ENCODE assay signal across 28 cellular contexts in the genomic region with DNA sequence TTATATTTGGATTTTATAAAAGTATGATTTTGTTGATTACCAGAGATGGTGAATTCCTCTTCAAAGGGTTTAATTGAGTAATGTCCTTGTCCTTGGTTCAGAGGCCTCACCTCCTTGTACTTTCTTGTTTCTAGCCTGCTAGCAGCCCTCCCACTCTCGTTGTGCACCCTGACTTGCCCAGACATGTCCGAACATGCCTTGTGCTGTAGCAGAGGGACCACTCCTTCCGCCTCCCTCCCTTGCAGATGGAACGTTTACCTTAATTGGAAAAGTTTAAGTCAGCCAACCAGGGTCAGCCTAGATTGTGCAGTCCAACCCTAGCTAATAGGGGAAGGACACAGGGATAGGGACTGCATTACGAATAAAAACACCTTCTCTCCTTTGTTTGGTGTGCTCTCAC.
DNase-seq lines count a peak whose midpoint lies in the region; ATAC-seq, FAIRE-seq and TF ChIP-seq lines count a peak whose summit lies in the region.
"Had no signal": no experiment of that assay in that cellular context is flagged by ENCODE, and none has a peak within 500 bp of the region (broad histone marks: within the 10 kb centered on the region; RNA-seq: fewer than 3 reads in every experiment).

No MANE protein-coding gene starts in this region.

- H3K4me1 ChIP-seq in A549 (no peaks in the 10 kb centered on the region), foreskin keratinocyte (no peaks in the 10 kb centered on the region), sigmoid colon (no peaks in the 10 kb centered on the region)

- WGBS in A549 (ENCODE audit: missing lambda C conversion rate), result 17% methylated on average over 5 of the region's 5 CpGs
- 72 to 81% methylated on average over 5 of the region's 5 CpGs for WGBS in sigmoid colon, 2 donors

- ATAC-seq in A549 (no peak), foreskin keratinocyte (no peak)
- ATAC-seq: activated T-cell treated with anti-CD3 and anti-CD28 coated beads, Interleukin-2, amount 50 U/mL, for 72 hours; stimulated activated naive B cell treated with anti-CD40 and anti-IgM and Interleukin-4, amounts not matched to agents 10 μg/mL and 1 μg/mL and 100 μg/mL, for 72 hours; T-helper 17 cell had no signal

- H3K27me3 ChIP-seq in foreskin keratinocyte, result no peaks in the 10 kb centered on the region
- no peaks in the 10 kb centered on the region for H3K27me3 ChIP-seq in sigmoid colon
- H3K27me3 ChIP-seq: dorsolateral prefrontal cortex, MG63 had no signal

- no peak overlapping the region for H3K4me3 ChIP-seq in A549
- H3K4me3 ChIP-seq in sigmoid colon, result no peak overlapping the region
- H3K4me3 ChIP-seq: dorsolateral prefrontal cortex, MG63 had no signal

- TF ChIP-seq CTCF in A549 (IDR thresholded peaks at IDR 0.05) (no peak), foreskin keratinocyte (conservative IDR thresholded peaks at IDR 0.05) (no peak), sigmoid colon (IDR thresholded peaks at IDR 0.05) (no peak), GM13976 (IDR thresholded peaks at IDR 0.05; ENCODE audit: borderline replicate concordance, control extremely low read depth, extremely low read depth, insufficient read depth, missing control alignments) (no peak)

- TF ChIP-seq EP300 in A549 (IDR thresholded peaks at IDR 0.05), result no peak
- no peak for TF ChIP-seq EP300 in sigmoid colon (IDR thresholded peaks at IDR 0.05)

- FAIRE-seq in A549 (lab: Jason Lieb, UNC), result no peak
- FAIRE-seq: astrocyte, GM12892 had no signal

- intact Hi-C loops in sigmoid colon (cut with DNase I), result no loop called here

- TF ChIP-seq POLR2A in A549 (IDR thresholded peaks at IDR 0.05; ENCODE audit: low read length) (no peak), sigmoid colon (IDR thresholded peaks at IDR 0.05) (no peak)

- H3K9me3 ChIP-seq in A549 (0 out of 3 replicates have a peak, but pooled peaks cover 2% of the 10 kb centered on the region), sigmoid colon (peaks cover 0 to 2% (median 0%) of the 10 kb centered on the region in 4 donors)
- H3K9me3 ChIP-seq: MG63, SK-N-SH had no signal

- no peaks in the 10 kb centered on the region for H3K36me3 ChIP-seq in sigmoid colon
- H3K36me3 ChIP-seq: MG63 had no signal

- CTCF ChIA-PET in A549 (lab: Yijun Ruan, JAX), result no interaction called here

- H3K27ac ChIP-seq in A549, result peak overlapping the region in 1 of 2 experiments; percentile 12; a peak in 1 of 6 replicates
- H3K27ac ChIP-seq in foreskin keratinocyte, result no peak overlapping the region
- H3K27ac ChIP-seq in sigmoid colon, result no peak overlapping the region
- H3K27ac ChIP-seq: epithelial cell of prostate, HL-60, RWPE1 had no signal

- in situ Hi-C loops in GM13976 (cut with MboI; ENCODE audit: low sequenced_read_pairs, unreplicated experiment), result no loop called here

- POLR2A ChIA-PET in A549 (lab: Yijun Ruan, JAX), result no interaction called here

- DNase-seq in A549 (ENCODE audit: low read depth in 1 of 2, low spot score in 1 of 2), result peak in 1 of 2 experiments; percentile 60
- DNase-seq in H4 (ENCODE audit: low spot score), result peak; percentile 8
- DNase-seq in SK-N-DZ (ENCODE audit: low spot score), result peak; percentile 38
- DNase-seq in foreskin keratinocyte, result peak; percentile 6 to 25
- no peak for DNase-seq in sigmoid colon
- DNase-seq in GM13976 (ENCODE audit: low spot score), result no peak
- DNase-seq in retina, result no peak
- DNase-seq in activated gamma-delta T cell treated with Interleukin-2 at 50 U/mL for 16 hours, result no peak
- DNase-seq: activated CD4-positive, alpha-beta T cell treated with anti-CD3 and anti-CD28 coated beads for 4 hours; activated T-cell treated with anti-CD3 and anti-CD28 coated beads, Interleukin-2, amount 50 U/mL, for 72 hours; dorsolateral prefrontal cortex; foreskin fibroblast; H7; mesenchymal stem cell; MG63; naive B cell; NCI-H1417 treated with DMSO at 0.1 percent for 48 hours; NCI-H2107; NCI-H526 treated with DMSO at 0.1 percent for 48 hours; SK-N-SH; stimulated activated CD4-positive, alpha-beta T cell treated with anti-CD3 and anti-CD28 coated beads, Interleukin-4, amount 100 ng/mL, for 1 hour; stimulated activated naive B cell treated with anti-CD40 and anti-IgM and Interleukin-4, amounts not matched to agents 10 μg/mL and 1 μg/mL and 100 μg/mL, for 72 hours; T-helper 17 cell had no signal

- no peak for TF ChIP-seq RAD21 in A549 (conservative IDR thresholded peaks at IDR 0.05 in 1 of 2, IDR thresholded peaks at IDR 0.05 in 1 of 2)

- H3K4me2 ChIP-seq in A549, result no peak overlapping the region
- H3K4me2 ChIP-seq: SK-N-SH had no signal

TF ChIP-seq in A549, 52 proteins besides CTCF, POLR2A, EP300 and RAD21:
- no peak for TF ChIP-seq MAZ (IDR thresholded peaks at IDR 0.05; ENCODE audit: borderline replicate concordance, low read depth, low read length)
- TF ChIP-seq TP53 (CRISPR knock-in tag; IDR thresholded peaks at IDR 0.05), result peak; percentile 92
- TF ChIP-seq JUN (IDR thresholded peaks at IDR 0.05), result no peak
- TF ChIP-seq HOXB13 (CRISPR knock-in tag; IDR thresholded peaks at IDR 0.05; ENCODE audit: low read depth), result no peak

Comparison
In these comparisons a context has a peak if more than half of its experiments do, and no peak if none do; other contexts are left out.
1. DNase-seq: peak in H4 (single experiment), SK-N-DZ (single experiment) and foreskin keratinocyte (2 of 2); none in sigmoid colon (single experiment), GM13976 (single experiment), retina (single experiment) and activated gamma-delta T cell treated with Interleukin-2 at 50 U/mL for 16 hours (single experiment).